ENCODE assay signal across 28 cellular contexts in genomic region chrX:9848718-9849481, GRCh38.
DNase-seq lines count a peak whose midpoint lies in the region; ATAC-seq and TF ChIP-seq lines count a peak whose summit lies in the region.
"Had no signal": no experiment of that assay in that cellular context is flagged by ENCODE, and none has a peak within 500 bp of the region (broad histone marks: within the 10 kb centered on the region; RNA-seq: fewer than 3 reads in every experiment).

No MANE protein-coding gene starts in this region.

- H3K9me3 ChIP-seq in Caco-2: no peaks in the 10 kb centered on the region
- H3K9me3 ChIP-seq: adrenal gland, transverse colon had no signal

- no peak overlapping the region for H3K4me3 ChIP-seq in Caco-2 (ENCODE audit: low read depth, low read length)
- H3K4me3 ChIP-seq: adrenal gland, GM23338, hepatocyte, K562, PC-9, skin epidermis, transverse colon had no signal

- H3K4me3 Mint-ChIP-seq in Caco-2 (ENCODE audit: unreplicated experiment): no peak overlapping the region
- H3K4me3 Mint-ChIP-seq: activated CD4-positive, alpha-beta memory T cell treated with anti-CD3 and anti-CD28 coated beads, Interleukin-2, amount 10 ng/mL, durations not matched to agents 7 days and 5 days; brain; GM23338; neural crest cell; stimulated activated memory B cell treated with anti-CD40 and anti-IgM and Interleukin-4, amounts not matched to agents 10 μg/mL and 1 μg/mL and 100 μg/mL, for 72 hours; T-helper 2 cell treated with Interferon-gamma antibody and Interleukin-4, amounts not matched to agents 5 μg/mL and 100 μg/mL, for 36 hours had no signal

- CTCF ChIA-PET in Caco-2 (lab: Charles Lee): no interaction called here

- no peaks in the 10 kb centered on the region for H3K27me3 Mint-ChIP-seq in Caco-2 (ENCODE audit: insufficient read depth, unreplicated experiment)

- POLR2A ChIA-PET in Caco-2 (lab: Charles Lee): interaction anchor here (0.6 kb wide), 1 partner anchor 63 kb away, joined by 3 read pairs; the partner anchor contains the start of gene SHROOM2

- DNase-seq in COLO668 (lab: John Stamatoyannopoulos, UW; ENCODE audit: unreplicated experiment): peak; percentile 41
- DNase-seq in Caco-2: no peak
- DNase-seq in NCI-H345 treated with DMSO at 0.1 percent for 48 hours (lab: John Stamatoyannopoulos, UW; ENCODE audit: unreplicated experiment): peak; percentile 43
- peak; percentile 34 for DNase-seq in kidney glomerular epithelial cell (lab: John Stamatoyannopoulos, UW)
- DNase-seq in GOT3 (lab: John Stamatoyannopoulos, UW): no peak
- DNase-seq: activated CD4-positive, alpha-beta memory T cell treated with anti-CD3 and anti-CD28 coated beads, Interleukin-2, amount 10 ng/mL, durations not matched to agents 7 days and 5 days; activated CD8-positive, alpha-beta memory T cell treated with anti-CD3 and anti-CD28 coated beads, Interleukin-2, amount 50 U/mL, for 4 hours; activated naive CD4-positive, alpha-beta T cell treated with Interleukin-2 at 50 U/mL for 16 hours; adrenal gland; C1 segment of cervical spinal cord; left cardiac atrium; mammary epithelial cell; NCI-H1048; NCI-H187 treated with DMSO at 0.1 percent for 48 hours; PC-9; Right ventricle myocardium superior; transverse colon had no signal

- ATAC-seq in GM21786 (IDR thresholded peaks at IDR 0.05; ENCODE audit: unreplicated experiment) (no peak), GM19463 (IDR thresholded peaks at IDR 0.05; ENCODE audit: unreplicated experiment) (no peak)
- ATAC-seq: GM23338; K562; stimulated activated memory B cell treated with anti-CD40 and anti-IgM and Interleukin-4, amounts not matched to agents 10 μg/mL and 1 μg/mL and 100 μg/mL, for 72 hours had no signal

- peak overlapping the region; percentile 45 for H3K27ac Mint-ChIP-seq in Caco-2 (ENCODE audit: unreplicated experiment)
- H3K27ac Mint-ChIP-seq: activated CD4-positive, alpha-beta memory T cell treated with anti-CD3 and anti-CD28 coated beads, Interleukin-2, amount 10 ng/mL, durations not matched to agents 7 days and 5 days; GM23338; stimulated activated memory B cell treated with anti-CD40 and anti-IgM and Interleukin-4, amounts not matched to agents 10 μg/mL and 1 μg/mL and 100 μg/mL, for 72 hours; T-helper 2 cell treated with Interferon-gamma antibody and Interleukin-4, amounts not matched to agents 5 μg/mL and 100 μg/mL, for 36 hours had no signal

- no TSS peak for BruUV-seq in Caco-2 (replicated peaks; lab: Mats Ljungman, UMichigan)

- H3K36me3 Mint-ChIP-seq in Caco-2 (ENCODE audit: insufficient read depth, unreplicated experiment): peaks cover 6% of the 10 kb centered on the region
- H3K36me3 Mint-ChIP-seq: brain; stimulated activated memory B cell treated with anti-CD40 and anti-IgM and Interleukin-4, amounts not matched to agents 10 μg/mL and 1 μg/mL and 100 μg/mL, for 72 hours had no signal

- H3K4me1 Mint-ChIP-seq in Caco-2 (ENCODE audit: low read depth, unreplicated experiment): peaks cover 15% of the 10 kb centered on the region
- H3K4me1 Mint-ChIP-seq: activated CD4-positive, alpha-beta memory T cell treated with anti-CD3 and anti-CD28 coated beads, Interleukin-2, amount 10 ng/mL, durations not matched to agents 7 days and 5 days; stimulated activated memory B cell treated with anti-CD40 and anti-IgM and Interleukin-4, amounts not matched to agents 10 μg/mL and 1 μg/mL and 100 μg/mL, for 72 hours had no signal

- no peaks in the 10 kb centered on the region for H3K27me3 ChIP-seq in Caco-2 (replicated peaks; ENCODE audit: control insufficient read depth, insufficient read depth, low read length)
- H3K27me3 ChIP-seq: hepatocyte, transverse colon had no signal

- no peak for TF ChIP-seq CTCF in Caco-2 (IDR thresholded peaks at IDR 0.05; ENCODE audit: insufficient read depth in 1 of 2, low read depth in 1 of 2, low read length in 1 of 2, severe bottlenecking in 1 of 2, unreplicated experiment in 1 of 2)

- peaks cover 34% of the 10 kb centered on the region for H3K4me1 ChIP-seq in Caco-2
- H3K4me1 ChIP-seq: adrenal gland, parathyroid adenoma had no signal

- H3K9me3 Mint-ChIP-seq in Caco-2 (ENCODE audit: unreplicated experiment): no peaks in the 10 kb centered on the region
- H3K9me3 Mint-ChIP-seq: activated CD4-positive, alpha-beta memory T cell treated with anti-CD3 and anti-CD28 coated beads, Interleukin-2, amount 10 ng/mL, durations not matched to agents 7 days and 5 days; brain; GM23338; stimulated activated memory B cell treated with anti-CD40 and anti-IgM and Interleukin-4, amounts not matched to agents 10 μg/mL and 1 μg/mL and 100 μg/mL, for 72 hours; T-helper 2 cell treated with Interferon-gamma antibody and Interleukin-4, amounts not matched to agents 5 μg/mL and 100 μg/mL, for 36 hours had no signal

- H3K36me3 ChIP-seq in Caco-2 (ENCODE audit: control insufficient read depth, insufficient read depth, low read length): no peaks in the 10 kb centered on the region
- H3K36me3 ChIP-seq: adrenal gland, transverse colon had no signal

- intact Hi-C loops in Caco-2 (cut with micrococcal nuclease; ENCODE audit: unreplicated experiment): no loop called here

Comparison
In these comparisons a context has a peak if more than half of its experiments do, and no peak if none do; other contexts are left out.
1. DNase-seq: peak in COLO668 (single experiment), NCI-H345 treated with DMSO at 0.1 percent for 48 hours (single experiment) and kidney glomerular epithelial cell (single experiment); none in Caco-2 (0 of 2) and GOT3 (single experiment).